ENCODE assay signal across 25 cellular contexts in genomic region chr2:241836257-241836656, GRCh38. TPM values are rescaled to one million over a fixed set of nuclear protein-coding genes. Genes with fewer than 3 reads are reported as not detected.
DNase-seq lines count a peak whose midpoint lies in the region; ATAC-seq and TF ChIP-seq lines count a peak whose summit lies in the region.
"Had no signal": no experiment of that assay in that cellular context is flagged by ENCODE, and none has a peak within 500 bp of the region (broad histone marks: within the 10 kb centered on the region; RNA-seq: fewer than 3 reads in every experiment).

No MANE protein-coding gene starts in this region.

- ATAC-seq in thoracic aorta (ENCODE audit: insufficient number of reproducible peaks, low FRiP score, low read depth) (no peak), HG03139 (IDR thresholded peaks at IDR 0.05; ENCODE audit: unreplicated experiment) (no peak)

- DNase-seq in NOMO-1 treated with DMSO at 0.1 percent for 48 hours (lab: John Stamatoyannopoulos, UW; ENCODE audit: unreplicated experiment) (peak; percentile 25), NOMO-1 treated with dmso at 0.1 percent for 144 hours (lab: John Stamatoyannopoulos, UW; ENCODE audit: unreplicated experiment) (no peak), HFFc6 (no peak), fibroblast of mammary gland (ENCODE audit: low read depth) (no peak), thoracic aorta (ENCODE audit: low spot score) (no peak), SJCRH30 (no peak)
- DNase-seq: 8988T; C1 segment of cervical spinal cord; CD8-positive, alpha-beta memory T cell; EL; GF-D8; KG1; NCI-H1694; NCI-H2081; NCI-H2171 treated with DMSO at 0.1 percent for 48 hours; NCI-H524 treated with DMSO at 0.1 percent for 48 hours; NCI-H82; PC-9; RPMI8226; SHP77; SW 1271 had no signal

- H3K36me3 ChIP-seq in thoracic aorta (no peaks in the 10 kb centered on the region), SJCRH30 (no peaks in the 10 kb centered on the region)

- peaks cover 17% of the 10 kb centered on the region for H3K4me1 Mint-ChIP-seq in HFFc6 (ENCODE audit: low read depth)

- peaks cover 36% of the 10 kb centered on the region for H3K27me3 Mint-ChIP-seq in HFFc6 (ENCODE audit: insufficient read depth)

- no peak overlapping the region for H3K27ac Mint-ChIP-seq in HFFc6

- TF ChIP-seq CTCF in HFFc6 (IDR thresholded peaks at IDR 0.05), result peak; percentile 51
- TF ChIP-seq CTCF in fibroblast of mammary gland (conservative IDR thresholded peaks at IDR 0.05; ENCODE audit: control insufficient read depth, insufficient read depth, low read depth, low read length), result peak; percentile 5
- TF ChIP-seq CTCF in thoracic aorta (IDR thresholded peaks at IDR 0.05), result peak; percentile 13

- no peaks in the 10 kb centered on the region for H3K9me3 ChIP-seq in thoracic aorta
- peaks cover 5% of the 10 kb centered on the region; the same call in 1 of the 2 replicates for H3K9me3 ChIP-seq in SJCRH30 (replicated peaks)

- H3K4me3 ChIP-seq in fibroblast of mammary gland (ENCODE audit: control insufficient read depth, low read depth, low read length) (no peak overlapping the region), thoracic aorta (no peak overlapping the region), SJCRH30 (no peak overlapping the region)
- H3K4me3 ChIP-seq: PC-9, SK-N-MC had no signal

- H3K27ac ChIP-seq in thoracic aorta (no peak overlapping the region), SJCRH30 (no peak overlapping the region)
- H3K27ac ChIP-seq: PC-9, SK-N-MC had no signal

- H3K4me3 Mint-ChIP-seq in HFFc6, result no peak overlapping the region
- H3K4me3 Mint-ChIP-seq: CD8-positive, alpha-beta memory T cell had no signal

- H3K4me1 ChIP-seq in thoracic aorta (ENCODE audit: control insufficient read depth in 1 of 2, low read depth in 2 of 2), result peaks cover 3 to 13% of the 10 kb centered on the region in 2 donors
- no peaks in the 10 kb centered on the region for H3K4me1 ChIP-seq in SJCRH30

- H3K27me3 ChIP-seq in thoracic aorta (replicated peaks; ENCODE audit: insufficient read depth) (no peaks in the 10 kb centered on the region), SJCRH30 (no peaks in the 10 kb centered on the region; the same call in 1 of the 2 replicates)

- peaks cover 9% of the 10 kb centered on the region for H3K36me3 Mint-ChIP-seq in HFFc6 (ENCODE audit: low read depth)
- H3K36me3 Mint-ChIP-seq: CD8-positive, alpha-beta memory T cell had no signal

- H3K9me3 Mint-ChIP-seq in HFFc6, result peaks cover 7% of the 10 kb centered on the region; the same call in 1 of the 2 replicates
- H3K9me3 Mint-ChIP-seq: CD8-positive, alpha-beta memory T cell had no signal

RNA-seq across cellular contexts. Expression of gene PDCD1, which starts 22.4 kb away (rescaled TPM):
- total RNA-seq in HFFc6 (2021; fragmentation: NEBNext Ultra II Directional; extraction: Animal tissue kit (Norgen Biotek cat#: 25700)), result not detected
- total RNA-seq in thoracic aorta, result under 1 TPM; 0.68 to 0.92 TPM
- 0.08 and 0.28 TPM in 2 replicates for total RNA-seq in SJCRH30 (2014; rRNA removed; shearing (Covaris generic))
- total RNA-seq: HT1080, PC-9 had no signal

RNA-seq across cellular contexts. Expression of gene NEU4, which starts 27.3 kb away (rescaled TPM):
- total RNA-seq in HFFc6 (2021; fragmentation: NEBNext Ultra II Directional; extraction: Animal tissue kit (Norgen Biotek cat#: 25700)), result under 1 TPM in 1 of 6 experiments, not detected in 5; 0.08 TPM
- 10 to 100 TPM in 1 of 2 donors, 1 to 10 TPM in 1; 5.4 to 22.0 TPM for total RNA-seq in thoracic aorta
- total RNA-seq in SJCRH30 (2014; rRNA removed; shearing (Covaris generic)), result 6.8 and 7.5 TPM in 2 replicates
- total RNA-seq: CD8-positive, alpha-beta memory T cell; HT1080 had no signal

RNA-seq across cellular contexts. Expression of gene RTP5, which starts 33.3 kb away (rescaled TPM):
- total RNA-seq in HFFc6 (2021; fragmentation: NEBNext Ultra II Directional; extraction: Animal tissue kit (Norgen Biotek cat#: 25700)), result not detected
- under 1 TPM in 1 of 2 donors, not detected in 1; 0.63 TPM for total RNA-seq in thoracic aorta
- not detected in 2 replicates for total RNA-seq in SJCRH30 (2014; rRNA removed; shearing (Covaris generic))
- total RNA-seq: H1, HT1080, PC-9 had no signal

RNA-seq across cellular contexts. Expression of gene GAL3ST2, which starts 59.6 kb away (rescaled TPM):
- under 1 TPM in 4 of 6 experiments, not detected in 2; 0.17 to 0.26 (median 0.23) TPM for total RNA-seq in HFFc6 (2021; fragmentation: NEBNext Ultra II Directional; extraction: Animal tissue kit (Norgen Biotek cat#: 25700))
- 1 to 10 TPM in 1 of 2 donors, under 1 TPM in 1; 0.49 to 2.2 TPM for total RNA-seq in thoracic aorta
- total RNA-seq in SJCRH30 (2014; rRNA removed; shearing (Covaris generic)), result not detected in 2 replicates
- total RNA-seq: H1, HT1080 had no signal
